In the genomic region with DNA sequence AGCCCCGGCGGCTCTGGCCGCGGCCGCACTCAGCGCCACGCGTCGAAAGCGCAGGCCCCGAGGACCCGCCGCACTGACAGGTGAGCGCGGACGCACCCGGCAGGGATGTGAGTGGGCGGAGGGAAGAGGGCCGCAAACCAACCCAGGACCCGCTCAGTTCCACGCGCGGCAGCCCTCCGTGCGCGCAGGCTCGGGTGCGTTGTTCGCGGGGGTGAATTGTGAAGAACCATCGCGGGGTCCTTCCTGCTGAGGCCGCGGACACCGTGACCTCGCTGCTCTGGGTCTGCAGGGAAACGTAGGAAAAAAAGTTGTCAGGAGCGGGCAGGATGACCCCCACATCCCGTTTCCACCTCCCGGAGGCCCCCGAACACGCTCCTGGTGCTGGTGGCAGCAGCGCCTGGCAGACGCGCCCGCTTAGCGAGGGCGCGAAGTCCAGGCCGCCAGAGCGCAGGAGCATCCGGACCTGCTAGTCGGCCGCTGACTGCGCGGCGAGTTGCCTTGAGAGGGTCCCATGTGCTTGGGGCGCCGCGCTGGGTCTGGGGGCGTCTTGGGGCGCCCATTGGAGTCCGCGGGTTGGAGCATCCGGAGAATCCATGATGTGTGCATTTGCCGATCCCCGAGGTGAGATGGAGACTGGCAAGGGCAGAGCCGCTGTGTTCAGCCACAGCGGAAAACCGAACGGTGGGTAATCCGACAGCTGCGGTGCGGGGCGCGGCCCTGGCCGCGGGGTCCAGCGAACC, we compare ENCODE assay signal across 8 cellular contexts. TPM values are rescaled to one million over a fixed set of nuclear protein-coding genes. Genes with fewer than 3 reads are reported as not detected.
DNase-seq lines count a peak whose midpoint lies in the region; ATAC-seq and TF ChIP-seq lines count a peak whose summit lies in the region.

No MANE protein-coding gene starts in this region.

- H2AFZ ChIP-seq in SK-N-SH (ENCODE audit: low read depth) (no peak overlapping the region), MM.1S (ENCODE audit: low read length) (no peak overlapping the region)

- peaks cover 0 to 11% of the 10 kb centered on the region in 2 experiments; a peak in 1 of 4 replicates for H3K4me1 ChIP-seq in SK-N-SH (ENCODE audit: control insufficient read depth in 1 of 2, insufficient read depth in 2 of 2, low read depth in 1 of 2, low read length in 1 of 2)
- peaks cover 14% of the 10 kb centered on the region for H3K4me1 ChIP-seq in MM.1S (ENCODE audit: low read length)

- DNase-seq in EL (peak; percentile 56), SK-N-SH (peak; percentile 72), foreskin fibroblast (peak in 1 of 2 donors; percentile 67), retinal pigment epithelial cell (ENCODE audit: low read depth) (no peak), kidney glomerular epithelial cell (lab: John Stamatoyannopoulos, UW) (no peak), MM.1S (no peak)

- no peak for TF ChIP-seq RAD21 in SK-N-SH (IDR thresholded peaks at IDR 0.05; ENCODE audit: low read length)

- CTCF ChIA-PET in SK-N-SH (lab: Yijun Ruan, JAX) = interaction anchor here (0.6 to 1.0 kb wide), 3 partner anchors 9 to 144 kb away, joined by 3 read pairs; no protein-coding TSS in a partner anchor

- no peak for ATAC-seq in HG03460 (IDR thresholded peaks at IDR 0.05; ENCODE audit: unreplicated experiment)
- ATAC-seq in HG02759 (IDR thresholded peaks at IDR 0.05; ENCODE audit: unreplicated experiment) = no peak

- H3K9ac ChIP-seq in SK-N-SH (peak overlapping the region; percentile 80), MM.1S (ENCODE audit: low read length) (no peak overlapping the region)

- POLR2A ChIA-PET in SK-N-SH (lab: Yijun Ruan, JAX) = no interaction called here

- H3K79me2 ChIP-seq in SK-N-SH (ENCODE audit: insufficient read depth) = peaks cover 61% of the 10 kb centered on the region
- H3K79me2 ChIP-seq in MM.1S (ENCODE audit: low read length) = no peaks in the 10 kb centered on the region

- peaks cover 10% of the 10 kb centered on the region; the same call in 1 of the 2 replicates for H4K20me1 ChIP-seq in SK-N-SH (ENCODE audit: insufficient read depth)
- no peaks in the 10 kb centered on the region for H4K20me1 ChIP-seq in MM.1S (ENCODE audit: insufficient read depth, low read length)

- H3K9me2 ChIP-seq in SK-N-SH (no peaks in the 10 kb centered on the region), MM.1S (replicated peaks; ENCODE audit: insufficient read depth, low read length) (no peaks in the 10 kb centered on the region)

- no peak for TF ChIP-seq CTCF in SK-N-SH (IDR thresholded peaks at IDR 0.05)
- no peak for TF ChIP-seq CTCF in foreskin fibroblast (IDR thresholded peaks at IDR 0.05; ENCODE audit: low read depth, low read length)
- no peak for TF ChIP-seq CTCF in retinal pigment epithelial cell (conservative IDR thresholded peaks at IDR 0.05; ENCODE audit: low read depth, low read length)
- TF ChIP-seq CTCF in MM.1S (IDR thresholded peaks at IDR 0.05; ENCODE audit: low read length) = no peak

- H3K27me3 ChIP-seq in SK-N-SH (ENCODE audit: insufficient read depth) (no peaks in the 10 kb centered on the region), MM.1S (replicated peaks; ENCODE audit: insufficient read depth, low read length) (peaks cover 15% of the 10 kb centered on the region)

- H3F3A ChIP-seq in SK-N-SH (replicated peaks; ENCODE audit: insufficient read depth) = peaks cover 57% of the 10 kb centered on the region
- peaks cover 12% of the 10 kb centered on the region for H3F3A ChIP-seq in MM.1S (ENCODE audit: insufficient read depth, low read length)

- no peaks in the 10 kb centered on the region for H3K9me3 ChIP-seq in SK-N-SH
- no peaks in the 10 kb centered on the region for H3K9me3 ChIP-seq in MM.1S (replicated peaks; ENCODE audit: insufficient read depth, low read length)

- H3K4me2 ChIP-seq in SK-N-SH = peak overlapping the region; percentile 95
- no peak overlapping the region for H3K4me2 ChIP-seq in MM.1S (ENCODE audit: low read depth, low read length)

- peak overlapping the region; percentile 61 to 70 for H3K4me3 ChIP-seq in SK-N-SH (ENCODE audit: low read depth in 2 of 2, low read length in 1 of 2)
- peak overlapping the region; percentile 66 to 74 for H3K4me3 ChIP-seq in foreskin fibroblast (ENCODE audit: low read depth in 1 of 2, low read length in 2 of 2)
- H3K4me3 ChIP-seq in retinal pigment epithelial cell (ENCODE audit: low read length) = peak overlapping the region; percentile 62
- H3K4me3 ChIP-seq in MM.1S (ENCODE audit: low read length) = no peak overlapping the region

- 4% methylated on average over 22 of the region's 79 CpGs for WGBS in SK-N-SH (ENCODE audit: low lambda C conversion rate)

- no peak for TF ChIP-seq EP300 in SK-N-SH (IDR thresholded peaks at IDR 0.05; ENCODE audit: borderline replicate concordance in 1 of 2, low read depth in 1 of 2, low read length in 1 of 2)

- H3K36me3 ChIP-seq in SK-N-SH (replicated peaks in 1 of 2; ENCODE audit: control insufficient read depth in 1 of 2, insufficient read depth in 2 of 2, low read length in 1 of 2) (peaks cover 0 to 15% of the 10 kb centered on the region in 2 experiments), MM.1S (replicated peaks; ENCODE audit: insufficient read depth, low read length) (no peaks in the 10 kb centered on the region)

- peak overlapping the region in 1 of 2 experiments; percentile 69; a peak in 2 of 4 replicates for H3K27ac ChIP-seq in SK-N-SH (ENCODE audit: low read depth in 2 of 2, low read length in 1 of 2)
- H3K27ac ChIP-seq in MM.1S (ENCODE audit: low read length) = no peak overlapping the region

TF ChIP-seq in SK-N-SH, 30 proteins besides CTCF, POLR2A, EP300 and RAD21:
- TF ChIP-seq ELF1 (IDR thresholded peaks at IDR 0.05) (no peak), FOXJ3 (CRISPR knock-in tag; IDR thresholded peaks at IDR 0.05) (no peak), MXI1 (IDR thresholded peaks at IDR 0.05; ENCODE audit: low read depth, low read length) (0 out of 2 replicates have a peak, but pooled peaks have one; percentile 11)
- TF ChIP-seq, protein P1, sequence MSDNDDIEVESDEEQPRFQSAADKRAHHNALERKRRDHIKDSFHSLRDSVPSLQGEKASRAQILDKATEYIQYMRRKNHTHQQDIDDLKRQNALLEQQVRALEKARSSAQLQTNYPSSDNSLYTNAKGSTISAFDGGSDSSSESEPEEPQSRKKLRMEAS (IDR thresholded peaks at IDR 0.05; ENCODE audit: low read depth) = 0 out of 2 replicates have a peak, but pooled peaks have one; percentile 28
- TF ChIP-seq, protein P2, sequence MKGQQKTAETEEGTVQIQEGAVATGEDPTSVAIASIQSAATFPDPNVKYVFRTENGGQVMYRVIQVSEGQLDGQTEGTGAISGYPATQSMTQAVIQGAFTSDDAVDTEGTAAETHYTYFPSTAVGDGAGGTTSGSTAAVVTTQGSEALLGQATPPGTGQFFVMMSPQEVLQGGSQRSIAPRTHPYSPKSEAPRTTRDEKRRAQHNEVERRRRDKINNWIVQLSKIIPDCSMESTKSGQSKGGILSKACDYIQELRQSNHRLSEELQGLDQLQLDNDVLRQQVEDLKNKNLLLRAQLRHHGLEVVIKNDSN (IDR thresholded peaks at IDR 0.05; ENCODE audit: borderline replicate concordance, low read depth) = no peak

RNA-seq across cellular contexts. Expression of a gene that starts 0.4 kb away (rescaled TPM):
- polyA plus RNA-seq in SK-N-SH (2012; rRNA removed) = 23.9 and 46.4 TPM in 2 replicates
- 44.0 and 44.4 TPM in 2 replicates for polyA plus RNA-seq in SK-N-SH (2012; cell fraction: cytosol; rRNA removed)
- 9.8 and 32.2 TPM in 2 replicates for polyA plus RNA-seq in SK-N-SH (2012; cell fraction: nucleus; rRNA removed)

Comparison
In these comparisons a context has a peak if more than half of its experiments do, and no peak if none do; other contexts are left out.
1. DNase-seq: peak in EL (single experiment) and SK-N-SH (single experiment); none in retinal pigment epithelial cell (single experiment), kidney glomerular epithelial cell (single experiment) and MM.1S (single experiment).